Comparison of ENCODE assay signal across 8 cellular contexts in genomic region chr19:17076539-17076919, GRCh38. TPM values are rescaled to one million over a fixed set of nuclear protein-coding genes. Genes with fewer than 3 reads are reported as not detected.
DNase-seq lines count a peak whose midpoint lies in the region; ATAC-seq, FAIRE-seq and TF ChIP-seq lines count a peak whose summit lies in the region.

No MANE protein-coding gene starts in this region.

- H3K9me3 ChIP-seq in OCI-LY7 (ENCODE audit: low read length): no peaks in the 10 kb centered on the region
- H3K9me3 ChIP-seq in mesodermal cell (ENCODE audit: control insufficient read depth, low read length): no peaks in the 10 kb centered on the region
- no peaks in the 10 kb centered on the region for H3K9me3 ChIP-seq in uterus

- ATAC-seq in HG03196 (IDR thresholded peaks at IDR 0.05; ENCODE audit: unreplicated experiment) (no peak), GM19455 (IDR thresholded peaks at IDR 0.05; ENCODE audit: unreplicated experiment) (no peak), GM19467 (IDR thresholded peaks at IDR 0.05; ENCODE audit: unreplicated experiment) (no peak)

- peaks cover 25% of the 10 kb centered on the region for H3K36me3 ChIP-seq in OCI-LY7 (ENCODE audit: insufficient read depth, low read length)
- H3K36me3 ChIP-seq in bronchial epithelial cell (ENCODE audit: control insufficient read depth, insufficient read depth, low read length): no peaks in the 10 kb centered on the region
- peaks cover 34% of the 10 kb centered on the region for H3K36me3 ChIP-seq in mesodermal cell (ENCODE audit: control insufficient read depth, insufficient read depth, low read length)
- no peaks in the 10 kb centered on the region for H3K36me3 ChIP-seq in uterus

- intact Hi-C loops in OCI-LY7 (cut with micrococcal nuclease; ENCODE audit: unreplicated experiment) (loop anchor here (2.0 to 10.0 kb wide), 2 partner anchors 168 to 632 kb away; partner anchors contain the start of gene NR2F6), uterus (cut with DNase I; ENCODE audit: low total_unique reads) (loop anchor here (10.0 kb wide), 2 partner anchors 58 to 198 kb away; no protein-coding TSS in a partner anchor)

- H3K79me2 ChIP-seq in OCI-LY7 (ENCODE audit: insufficient read depth, low read depth, low read length): peaks cover 88% of the 10 kb centered on the region

- H3K4me2 ChIP-seq in OCI-LY7 (ENCODE audit: low read length): peak overlapping the region; percentile 86

- H3K4me3 ChIP-seq in GM08714 (ENCODE audit: low read length) (peak overlapping the region; percentile 80), OCI-LY7 (ENCODE audit: low read depth, low read length, poor library complexity, severe bottlenecking) (peak overlapping the region; percentile 84), bronchial epithelial cell (ENCODE audit: low read depth, low read length) (peak overlapping the region; percentile 95), mesodermal cell (ENCODE audit: extremely low read depth, insufficient read depth, low read length, poor library complexity, severe bottlenecking) (peak overlapping the region; percentile 72), uterus (peak overlapping the region; percentile 77 to 84)

- TF ChIP-seq POLR2A in uterus (IDR thresholded peaks at IDR 0.05): no peak

- no peaks in the 10 kb centered on the region for H3K9me2 ChIP-seq in OCI-LY7 (ENCODE audit: insufficient read depth, low read length)

- TF ChIP-seq CTCF in OCI-LY7 (conservative IDR thresholded peaks at IDR 0.05; ENCODE audit: low read length) (no peak), bronchial epithelial cell (IDR thresholded peaks at IDR 0.05; ENCODE audit: insufficient read depth, low read length, severe bottlenecking) (no peak), uterus (IDR thresholded peaks at IDR 0.05) (no peak)

- WGBS in mesodermal cell (ENCODE audit: insufficient coverage in 2 of 2), 2 experiments: 7 to 10% methylated on average over 9 to 10 of the region's 11 CpGs

- FAIRE-seq in bronchial epithelial cell (lab: Jason Lieb, UNC): no peak

- peaks cover 15% of the 10 kb centered on the region for H4K20me1 ChIP-seq in OCI-LY7 (ENCODE audit: insufficient read depth, low read length)

- H3K27ac ChIP-seq in OCI-LY7 (ENCODE audit: low read depth, low read length, poor library complexity, severe bottlenecking): peak overlapping the region; percentile 53
- no peak overlapping the region for H3K27ac ChIP-seq in mesodermal cell (ENCODE audit: low read depth, low read length, severe bottlenecking)
- peak overlapping the region; percentile 91 to 92 for H3K27ac ChIP-seq in uterus

- no TSS peak for BruUV-seq in OCI-LY7 (replicated peaks; lab: Mats Ljungman, UMichigan)

- H3K4me1 ChIP-seq in OCI-LY7 (ENCODE audit: insufficient read depth, low read length, poor library complexity, severe bottlenecking) (peaks cover 58% of the 10 kb centered on the region), mesodermal cell (ENCODE audit: control insufficient read depth, insufficient read depth, low read length, poor library complexity, severe bottlenecking) (peaks cover 37% of the 10 kb centered on the region), uterus (peaks cover 5 to 22% of the 10 kb centered on the region in 2 donors)

- CTCF ChIA-PET in OCI-LY7 (lab: Charles Lee; ENCODE audit: unreplicated experiment): interaction anchor here (0.6 kb wide), 1 partner anchor 49 kb away, joined by 3 read pairs; no protein-coding TSS in a partner anchor

- no peaks in the 10 kb centered on the region for H3K27me3 ChIP-seq in bronchial epithelial cell (ENCODE audit: control insufficient read depth, insufficient read depth, low read length)
- no peaks in the 10 kb centered on the region for H3K27me3 ChIP-seq in uterus

- H2AFZ ChIP-seq in OCI-LY7 (ENCODE audit: low read length): no peak overlapping the region

- DNase-seq in OCI-LY7 (ENCODE audit: low spot score) (peak; percentile 45), bronchial epithelial cell (ENCODE audit: low read depth) (peak; percentile 12), uterus (no peak)

- POLR2A ChIA-PET in OCI-LY7 (lab: Charles Lee): interaction anchor here (0.6 to 1.5 kb wide), 6 partner anchors 29 to 165 kb away, joined by 3 to 6 read pairs (median 3); no protein-coding TSS in a partner anchor

RNA-seq across cellular contexts. Expression of gene MYO9B, which starts 1.0 kb away (rescaled TPM):
- 74.7 and 84.9 TPM in 2 replicates for total RNA-seq in OCI-LY7 (2014; rRNA removed; shearing (Covaris generic))
- total RNA-seq in OCI-LY7 (2022) (144 and 150 TPM in 2 replicates), bronchial epithelial cell (15.5 and 21.9 TPM in 2 replicates), uterus (100 to 1,000 TPM in 1 of 4 donors, 10 to 100 TPM in 3; 17.6 to 117 (median 54.1) TPM)
- 74.9 TPM for polyA plus RNA-seq in mesodermal cell (2013, experiment 1 of 2)
- 63.6 TPM for polyA plus RNA-seq in mesodermal cell (2013, experiment 2 of 2)

RNA-seq across cellular contexts. Expression of gene HAUS8, which starts 1.3 kb away (rescaled TPM):
- 47.3 and 50.7 TPM in 2 replicates for total RNA-seq in OCI-LY7 (2014; rRNA removed; shearing (Covaris generic))
- total RNA-seq in OCI-LY7 (2022) (74.1 and 107 TPM in 2 replicates), bronchial epithelial cell (1.3 and 1.7 TPM in 2 replicates), uterus (10 to 100 TPM in 2 of 4 donors, 1 to 10 TPM in 2; 2.6 to 11.5 (median 6.9) TPM)
- 16.0 TPM for polyA plus RNA-seq in mesodermal cell (2013, experiment 1 of 2)
- polyA plus RNA-seq in mesodermal cell (2013, experiment 2 of 2): 15.7 TPM

RNA-seq across cellular contexts. Expression of gene CPAMD8, which starts 49.9 kb away (rescaled TPM):
- total RNA-seq in OCI-LY7 (2014; rRNA removed; shearing (Covaris generic)): 0.32 TPM in 1 of 2 replicates, not detected in the other
- total RNA-seq in OCI-LY7 (2022) (1.2 TPM in 2 replicates), bronchial epithelial cell (0.53 and 1.9 TPM in 2 replicates), uterus (10 to 100 TPM in 3 of 4 donors, 1 to 10 TPM in 1; 2.8 to 18.3 (median 15.7) TPM)
- 17.8 TPM for polyA plus RNA-seq in mesodermal cell (2013, experiment 1 of 2)
- polyA plus RNA-seq in mesodermal cell (2013, experiment 2 of 2): 12.5 TPM

Comparison
In these comparisons a context has a peak if more than half of its experiments do, and no peak if none do; other contexts are left out.
1. DNase-seq: peak in OCI-LY7 (single experiment) and bronchial epithelial cell (single experiment); none in uterus (0 of 2).
2. Peak in every context shown above with its lines, with median percentiles within 50 percentile points of each other: H3K4me3 ChIP-seq.